In genomic region chr3:125862841-125863254, GRCh38 we compare ENCODE assay signal across 1 cellular context.
A peak's percentile ranks its signal among the peaks of the same experiment; 100 is the strongest.
TF ChIP-seq lines count a peak whose summit lies in the region.

No MANE protein-coding gene starts in this region.

TF ChIP-seq in GM23338, 12 proteins besides CTCF, POLR2A, EP300 and RAD21:
- peak; percentile 96 for TF ChIP-seq ZNF462 (CRISPR knock-in tag; IDR thresholded peaks at IDR 0.05)
- TF ChIP-seq CREB1 (CRISPR knock-in tag; IDR thresholded peaks at IDR 0.05; ENCODE audit: low read depth): 0 out of 2 replicates have a peak, but pooled peaks have one; percentile 48
- TF ChIP-seq ZNF114 (CRISPR knock-in tag; IDR thresholded peaks at IDR 0.05): 0 out of 2 replicates have a peak, but pooled peaks have one; percentile 18
